Comparison of ENCODE assay signal across 12 cellular contexts in genomic region chr11:47788181-47788580, GRCh38.
"Had no signal": no experiment of that assay in that cellular context is flagged by ENCODE, and none has a peak within 500 bp of the region (broad histone marks: within the 10 kb centered on the region; RNA-seq: fewer than 3 reads in every experiment).

No MANE protein-coding gene starts in this region.

- H3K27me3 Mint-ChIP-seq: activated CD4-positive, alpha-beta T cell treated with anti-CD3 and anti-CD28 coated beads, Interleukin-2, amount 10 ng/mL, durations not matched to agents 7 days and 5 days; activated naive CD4-positive, alpha-beta T cell treated with anti-CD3 and anti-CD28 coated beads, Interleukin-2, amount 50 U/mL, for 24 hours; naive B cell; type B pancreatic cell had no signal

- H3K4me1 ChIP-seq: pancreas had no signal

- ATAC-seq: gastroesophageal sphincter, pancreas had no signal

- H3K9me3 Mint-ChIP-seq: activated CD4-positive, alpha-beta T cell treated with anti-CD3 and anti-CD28 coated beads, Interleukin-2, amount 10 ng/mL, durations not matched to agents 7 days and 5 days; activated naive CD4-positive, alpha-beta T cell treated with anti-CD3 and anti-CD28 coated beads, Interleukin-2, amount 50 U/mL, for 24 hours; naive B cell; type B pancreatic cell had no signal

- DNase-seq: activated CD4-positive, alpha-beta T cell treated with anti-CD3 and anti-CD28 coated beads, Interleukin-2, amount 10 ng/mL, durations not matched to agents 7 days and 5 days; activated CD8-positive, alpha-beta memory T cell treated with anti-CD3 and anti-CD28 coated beads, Interleukin-2, amount 50 U/mL, for 4 hours; aorta; naive B cell; pancreas; small intestine; T1000 had no signal

- H3K27ac ChIP-seq: pancreas, VCaP had no signal

- H3K4me3 Mint-ChIP-seq: activated CD4-positive, alpha-beta T cell treated with anti-CD3 and anti-CD28 coated beads, Interleukin-2, amount 10 ng/mL, durations not matched to agents 7 days and 5 days; activated naive CD4-positive, alpha-beta T cell treated with anti-CD3 and anti-CD28 coated beads, Interleukin-2, amount 50 U/mL, for 24 hours; naive B cell; type B pancreatic cell had no signal

- H3K27me3 ChIP-seq: gastroesophageal sphincter, pancreas had no signal

- H3K4me1 Mint-ChIP-seq: activated naive CD4-positive, alpha-beta T cell treated with anti-CD3 and anti-CD28 coated beads, Interleukin-2, amount 50 U/mL, for 24 hours had no signal

- H3K9me3 ChIP-seq: gastroesophageal sphincter, pancreas had no signal

- H3K27ac Mint-ChIP-seq: activated CD4-positive, alpha-beta T cell treated with anti-CD3 and anti-CD28 coated beads, Interleukin-2, amount 10 ng/mL, durations not matched to agents 7 days and 5 days; activated naive CD4-positive, alpha-beta T cell treated with anti-CD3 and anti-CD28 coated beads, Interleukin-2, amount 50 U/mL, for 24 hours; type B pancreatic cell had no signal

- H3K4me3 ChIP-seq: gastroesophageal sphincter, lung, pancreas had no signal
